ENCODE assay signal across 19 cellular contexts in genomic region chr3:188671941-188672340, GRCh38.
A peak's percentile ranks its signal among the peaks of the same experiment; 100 is the strongest.
DNase-seq lines count a peak whose midpoint lies in the region; ATAC-seq and TF ChIP-seq lines count a peak whose summit lies in the region.
"Had no signal": no experiment of that assay in that cellular context is flagged by ENCODE, and none has a peak within 500 bp of the region (broad histone marks: within the 10 kb centered on the region; RNA-seq: fewer than 3 reads in every experiment).

No MANE protein-coding gene starts in this region.

- no peaks in the 10 kb centered on the region for H4K20me1 ChIP-seq in hepatocyte (ENCODE audit: insufficient read depth, poor library complexity, severe bottlenecking)

- TF ChIP-seq CTCF in left ventricle myocardium inferior (IDR thresholded peaks at IDR 0.05; ENCODE audit: borderline replicate concordance) (no peak), RWPE2 (IDR thresholded peaks at IDR 0.05; ENCODE audit: poor library complexity, severe bottlenecking) (no peak), hepatocyte (IDR thresholded peaks at IDR 0.05; ENCODE audit: poor library complexity) (no peak)

- no peak for ATAC-seq in left ventricle myocardium superior
- ATAC-seq in RWPE2 (ENCODE audit: low read depth) = 0 out of 3 replicates have a peak, but pooled peaks have one; percentile 27
- no peak for ATAC-seq in sciatic nerve
- no peak for ATAC-seq in HG03196 (IDR thresholded peaks at IDR 0.05; ENCODE audit: unreplicated experiment)
- ATAC-seq: effector memory CD8-positive, alpha-beta T cell; HCT116; T-cell; WTC11 had no signal

- no peaks in the 10 kb centered on the region for H3K9me2 ChIP-seq in hepatocyte (replicated peaks; ENCODE audit: insufficient read depth)

- H3K4me1 ChIP-seq in left ventricle myocardium inferior (peaks cover 36% of the 10 kb centered on the region), RWPE2 (ENCODE audit: insufficient read depth, poor library complexity, severe bottlenecking) (peaks cover 34% of the 10 kb centered on the region), hepatocyte (ENCODE audit: insufficient read depth) (peaks cover 5% of the 10 kb centered on the region)

- H3K27ac ChIP-seq in left ventricle myocardium inferior (replicated peaks) (no peak overlapping the region), RWPE2 (ENCODE audit: poor library complexity, severe bottlenecking) (peak overlapping the region; percentile 88), hepatocyte (no peak overlapping the region)
- H3K27ac ChIP-seq: right atrium auricular region had no signal

- intact Hi-C loops in left ventricle myocardium inferior (cut with micrococcal nuclease) (no loop called here), left ventricle myocardium superior (cut with micrococcal nuclease) (no loop called here), sciatic nerve (cut with DNase I) (no loop called here)

- H2AFZ ChIP-seq in hepatocyte = no peak overlapping the region

- no peaks in the 10 kb centered on the region for H3K36me3 ChIP-seq in left ventricle myocardium inferior
- no peaks in the 10 kb centered on the region for H3K36me3 ChIP-seq in RWPE2 (ENCODE audit: low read depth)
- H3K36me3 ChIP-seq in hepatocyte (replicated peaks; ENCODE audit: insufficient read depth, low read depth) = no peaks in the 10 kb centered on the region
- H3K36me3 ChIP-seq: right atrium auricular region had no signal

- no peaks in the 10 kb centered on the region for H3K27me3 ChIP-seq in left ventricle myocardium inferior (ENCODE audit: low read depth)
- H3K27me3 ChIP-seq in RWPE2 (ENCODE audit: insufficient read depth, poor library complexity, severe bottlenecking) = no peaks in the 10 kb centered on the region
- no peaks in the 10 kb centered on the region for H3K27me3 ChIP-seq in hepatocyte
- H3K27me3 ChIP-seq: right atrium auricular region had no signal

- H3K9me3 ChIP-seq in left ventricle myocardium inferior (replicated peaks) = peaks cover 6% of the 10 kb centered on the region
- no peaks in the 10 kb centered on the region for H3K9me3 ChIP-seq in RWPE2 (ENCODE audit: severe bottlenecking)
- no peaks in the 10 kb centered on the region for H3K9me3 ChIP-seq in hepatocyte (ENCODE audit: low read depth)
- H3K9me3 ChIP-seq: right atrium auricular region had no signal

- WGBS in hepatocyte (ENCODE audit: low lambda C conversion rate, missing lambda C conversion rate) = 77% methylated on average over 4 of the region's 4 CpGs

- no peak for DNase-seq in left ventricle myocardium inferior
- no peak for DNase-seq in left ventricle myocardium superior
- no peak for DNase-seq in RWPE2 (ENCODE audit: low spot score)
- no peak for DNase-seq in hepatocyte (ENCODE audit: low spot score)
- DNase-seq in sciatic nerve (ENCODE audit: low spot score) = no peak
- DNase-seq in mucosa of gallbladder (ENCODE audit: low spot score) = no peak
- no peak for DNase-seq in NCI-H2171 treated with DMSO at 0.1 percent for 48 hours (lab: John Stamatoyannopoulos, UW)
- DNase-seq: central memory CD4-positive, alpha-beta T cell; effector memory CD8-positive, alpha-beta T cell; hypothalamus; kidney glomerular epithelial cell; NCI-H2081; NCI-H526 treated with DMSO at 0.1 percent for 48 hours; nucleus accumbens; T-cell had no signal

- H3K79me2 ChIP-seq in hepatocyte = peaks cover 7% of the 10 kb centered on the region

- H3K4me3 ChIP-seq in left ventricle myocardium inferior (peak overlapping the region; percentile 5), RWPE2 (ENCODE audit: severe bottlenecking) (peak overlapping the region; percentile 16), hepatocyte (no peak overlapping the region)
- H3K4me3 ChIP-seq: right atrium auricular region had no signal

- peak overlapping the region; percentile 1 for H3K4me2 ChIP-seq in hepatocyte
